8 cellular contexts compared by ENCODE assay signal in the genomic region with DNA sequence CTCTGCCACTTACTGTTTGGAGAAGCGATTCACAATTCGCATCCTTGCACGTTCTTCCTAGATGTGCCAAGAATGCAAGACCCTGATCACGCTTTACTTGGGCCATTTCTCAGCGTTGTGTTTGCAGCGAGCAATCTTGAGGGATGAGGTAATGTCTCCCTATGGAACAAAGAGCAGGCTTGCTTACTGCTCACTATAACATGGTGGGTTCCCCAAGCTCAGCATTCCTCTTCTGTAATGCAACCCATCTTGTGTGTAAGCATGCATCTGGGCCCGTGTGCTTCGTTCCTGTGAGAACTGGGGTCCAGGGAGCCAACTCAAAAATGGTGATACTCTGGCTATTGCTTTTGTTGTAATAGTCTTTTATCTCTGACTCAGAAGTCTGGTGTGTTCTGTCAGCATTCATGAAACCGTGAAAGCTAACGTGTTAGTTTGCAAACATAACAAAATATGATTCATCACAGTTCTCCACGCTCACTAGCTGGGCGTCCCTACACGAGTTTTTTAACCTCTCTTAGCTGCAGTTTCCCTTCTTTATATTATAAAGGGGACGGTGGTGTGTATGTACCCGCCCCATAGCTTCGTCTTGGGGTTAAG. TPM values are rescaled to one million over a fixed set of nuclear protein-coding genes. Genes with fewer than 3 reads are reported as not detected.
A peak's percentile ranks its signal among the peaks of the same experiment; 100 is the strongest.
DNase-seq lines count a peak whose midpoint lies in the region; TF ChIP-seq lines count a peak whose summit lies in the region.

No MANE protein-coding gene starts in this region.

- TF ChIP-seq POLR2A in adrenal gland (IDR thresholded peaks at IDR 0.05): no peak

- POLR2A ChIA-PET in activated CD4-positive, alpha-beta T cell treated with anti-CD3 and anti-CD28 coated beads, Interleukin-2, amount 10 ng/mL, durations not matched to agents 7 days and 5 days (lab: Charles Lee): interaction anchor here (0.7 kb wide), 1 partner anchor 28 kb away, joined by 3 read pairs; no protein-coding TSS in a partner anchor

- peak; percentile 28 for DNase-seq in activated CD4-positive, alpha-beta T cell treated with anti-CD3 and anti-CD28 coated beads, Interleukin-2, amount 10 ng/mL, durations not matched to agents 7 days and 5 days
- no peak for DNase-seq in activated CD4-positive, alpha-beta T cell treated with anti-CD3 and anti-CD28 coated beads, Interleukin-2, amount 50 U/mL, for 4 hours
- DNase-seq in HCEC 1CT: peak; percentile 83
- peak; percentile 17 for DNase-seq in NCI-H1417 treated with DMSO at 0.1 percent for 48 hours (lab: John Stamatoyannopoulos, UW)
- DNase-seq in adrenal gland: peak in 4 of 7 donors; percentile 18 to 29 (median 22)
- no peak for DNase-seq in immature natural killer cell
- peak; percentile 56 for DNase-seq in stimulated activated CD4-positive, alpha-beta T cell treated with anti-CD3 and anti-CD28 coated beads, Interleukin-4, amount 100 ng/mL, for 24 hours
- no peak for DNase-seq in OCI-M1 (lab: John Stamatoyannopoulos, UW)

- peaks cover 30% of the 10 kb centered on the region for H3K4me1 Mint-ChIP-seq in activated CD4-positive, alpha-beta T cell treated with anti-CD3 and anti-CD28 coated beads, Interleukin-2, amount 10 ng/mL, durations not matched to agents 7 days and 5 days
- peaks cover 31 to 39% of the 10 kb centered on the region in 2 donors for H3K4me1 Mint-ChIP-seq in immature natural killer cell

- H3K36me3 ChIP-seq in adrenal gland (replicated peaks in 1 of 2): no peaks in the 10 kb centered on the region

- H3K36me3 Mint-ChIP-seq in activated CD4-positive, alpha-beta T cell treated with anti-CD3 and anti-CD28 coated beads, Interleukin-2, amount 10 ng/mL, durations not matched to agents 7 days and 5 days (ENCODE audit: low read depth): peaks cover 3% of the 10 kb centered on the region
- H3K36me3 Mint-ChIP-seq in immature natural killer cell: no peaks in the 10 kb centered on the region

- peak overlapping the region; percentile 87 to 95 (median 95) for H3K27ac ChIP-seq in adrenal gland

- H3K27me3 ChIP-seq in adrenal gland: no peaks in the 10 kb centered on the region

- peaks cover 2% of the 10 kb centered on the region for H3K27me3 Mint-ChIP-seq in activated CD4-positive, alpha-beta T cell treated with anti-CD3 and anti-CD28 coated beads, Interleukin-2, amount 10 ng/mL, durations not matched to agents 7 days and 5 days
- H3K27me3 Mint-ChIP-seq in immature natural killer cell (ENCODE audit: low read depth in 3 of 3): peaks cover 25 to 33% (median 25%) of the 10 kb centered on the region in 3 donors

- no peak for TF ChIP-seq CTCF in adrenal gland (IDR thresholded peaks at IDR 0.05)

- 23 to 26% (median 24%) methylated on average over 14 to 16 of the region's 16 CpGs for WGBS in adrenal gland, 4 donors

- CTCF ChIA-PET in activated CD4-positive, alpha-beta T cell treated with anti-CD3 and anti-CD28 coated beads, Interleukin-2, amount 10 ng/mL, durations not matched to agents 7 days and 5 days (lab: Charles Lee): interaction anchor here (0.9 to 2.0 kb wide), 11 partner anchors 15 to 571 kb away, joined by 3 to 22 read pairs (median 3); no protein-coding TSS in a partner anchor

- H3K9me3 ChIP-seq in adrenal gland (replicated peaks in 1 of 3): no peaks in the 10 kb centered on the region

- H3K4me1 ChIP-seq in adrenal gland (replicated peaks in 1 of 2): peaks cover 11 to 24% of the 10 kb centered on the region in 2 donors

- intact Hi-C loops in adrenal gland (cut with DNase I): loop anchor here (10.0 kb wide), 4 partner anchors 211 to 541 kb away; a partner anchor contains a TSS

- peak overlapping the region in 2 of 4 donors; percentile 66 to 78 for H3K4me3 ChIP-seq in adrenal gland

- H3K27ac Mint-ChIP-seq in activated CD4-positive, alpha-beta T cell treated with anti-CD3 and anti-CD28 coated beads, Interleukin-2, amount 10 ng/mL, durations not matched to agents 7 days and 5 days: peak overlapping the region; percentile 94
- peak overlapping the region; percentile 95 to 99 (median 96) for H3K27ac Mint-ChIP-seq in immature natural killer cell

- H3K4me3 Mint-ChIP-seq in activated CD4-positive, alpha-beta T cell treated with anti-CD3 and anti-CD28 coated beads, Interleukin-2, amount 10 ng/mL, durations not matched to agents 7 days and 5 days: peak overlapping the region; percentile 95
- peak overlapping the region; percentile 86 to 97 (median 91) for H3K4me3 Mint-ChIP-seq in immature natural killer cell

- H3K9me3 Mint-ChIP-seq in activated CD4-positive, alpha-beta T cell treated with anti-CD3 and anti-CD28 coated beads, Interleukin-2, amount 10 ng/mL, durations not matched to agents 7 days and 5 days: no peaks in the 10 kb centered on the region
- H3K9me3 Mint-ChIP-seq in immature natural killer cell: peaks cover 0 to 4% (median 0%) of the 10 kb centered on the region in 6 donors

RNA-seq across cellular contexts. Expression of a gene that starts 33.4 kb away (rescaled TPM):
- 10 to 100 TPM; 56.4 to 57.4 TPM for total RNA-seq in activated CD4-positive, alpha-beta T cell treated with anti-CD3 and anti-CD28 coated beads, Interleukin-2, amount 10 ng/mL, durations not matched to agents 7 days and 5 days
- 10 to 100 TPM; 12.9 to 81.1 (median 31.7) TPM for total RNA-seq in adrenal gland
- polyA plus RNA-seq in adrenal gland: 100 to 1,000 TPM in 1 of 3 donors, 10 to 100 TPM in 2; 61.0 to 109 (median 61.7) TPM
- polyA plus RNA-seq in immature natural killer cell: 10 to 100 TPM; 73.8 to 95.4 (median 74.0) TPM

Comparison
In these comparisons a context has a peak if more than half of its experiments do, and no peak if none do; other contexts are left out.
1. DNase-seq: peak in activated CD4-positive, alpha-beta T cell treated with anti-CD3 and anti-CD28 coated beads, Interleukin-2, amount 10 ng/mL, durations not matched to agents 7 days and 5 days (single experiment), HCEC 1CT (single experiment), NCI-H1417 treated with DMSO at 0.1 percent for 48 hours (single experiment), adrenal gland (4 of 7) and stimulated activated CD4-positive, alpha-beta T cell treated with anti-CD3 and anti-CD28 coated beads, Interleukin-4, amount 100 ng/mL, for 24 hours (single experiment); none in activated CD4-positive, alpha-beta T cell treated with anti-CD3 and anti-CD28 coated beads, Interleukin-2, amount 50 U/mL, for 4 hours (0 of 2), immature natural killer cell (0 of 3) and OCI-M1 (single experiment).